In the genomic region with DNA sequence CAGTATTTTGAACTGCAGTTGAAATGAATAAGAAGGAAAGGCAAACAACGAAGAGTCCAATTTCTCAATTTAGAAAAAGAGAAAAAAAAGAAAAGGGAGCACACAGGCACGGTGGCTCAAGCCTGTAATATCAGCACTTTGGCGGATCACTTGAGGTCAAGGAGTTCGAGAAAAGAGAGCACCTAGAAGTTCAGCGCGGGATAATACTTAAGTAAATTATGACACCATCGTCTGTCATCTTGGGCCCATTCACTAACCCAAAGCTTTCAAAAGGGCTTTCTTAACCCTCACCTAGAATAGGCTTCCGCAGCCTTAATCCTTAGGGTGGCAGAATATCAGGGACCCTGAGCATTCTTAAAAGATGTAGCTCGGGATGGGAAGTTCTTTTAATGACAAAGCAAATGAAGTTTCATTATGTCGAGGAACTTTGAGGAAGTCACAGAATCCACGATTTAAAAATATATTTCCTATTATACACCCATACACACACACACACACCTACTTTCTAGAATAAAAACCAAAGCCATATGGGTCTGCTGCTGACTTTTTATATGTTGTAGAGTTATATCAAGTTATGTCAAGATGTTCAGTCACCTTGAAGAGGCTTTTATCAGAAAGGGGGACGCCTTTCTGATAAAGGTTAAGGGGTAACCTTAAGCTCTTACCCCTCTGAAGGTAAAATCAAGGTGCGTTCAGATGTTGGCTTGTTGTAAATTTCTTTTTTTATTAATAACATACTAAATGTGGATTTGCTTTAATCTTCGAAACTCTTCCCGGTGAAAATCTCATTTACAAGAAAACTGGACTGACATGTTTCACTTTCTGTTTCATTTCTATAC, we compare ENCODE assay signal across 1 cellular context.
TF ChIP-seq lines count a peak whose summit lies in the region.

No MANE protein-coding gene starts in this region.

TF ChIP-seq in GM12878, 131 proteins besides CTCF, POLR2A, EP300 and RAD21:
- TF ChIP-seq, protein P1, sequence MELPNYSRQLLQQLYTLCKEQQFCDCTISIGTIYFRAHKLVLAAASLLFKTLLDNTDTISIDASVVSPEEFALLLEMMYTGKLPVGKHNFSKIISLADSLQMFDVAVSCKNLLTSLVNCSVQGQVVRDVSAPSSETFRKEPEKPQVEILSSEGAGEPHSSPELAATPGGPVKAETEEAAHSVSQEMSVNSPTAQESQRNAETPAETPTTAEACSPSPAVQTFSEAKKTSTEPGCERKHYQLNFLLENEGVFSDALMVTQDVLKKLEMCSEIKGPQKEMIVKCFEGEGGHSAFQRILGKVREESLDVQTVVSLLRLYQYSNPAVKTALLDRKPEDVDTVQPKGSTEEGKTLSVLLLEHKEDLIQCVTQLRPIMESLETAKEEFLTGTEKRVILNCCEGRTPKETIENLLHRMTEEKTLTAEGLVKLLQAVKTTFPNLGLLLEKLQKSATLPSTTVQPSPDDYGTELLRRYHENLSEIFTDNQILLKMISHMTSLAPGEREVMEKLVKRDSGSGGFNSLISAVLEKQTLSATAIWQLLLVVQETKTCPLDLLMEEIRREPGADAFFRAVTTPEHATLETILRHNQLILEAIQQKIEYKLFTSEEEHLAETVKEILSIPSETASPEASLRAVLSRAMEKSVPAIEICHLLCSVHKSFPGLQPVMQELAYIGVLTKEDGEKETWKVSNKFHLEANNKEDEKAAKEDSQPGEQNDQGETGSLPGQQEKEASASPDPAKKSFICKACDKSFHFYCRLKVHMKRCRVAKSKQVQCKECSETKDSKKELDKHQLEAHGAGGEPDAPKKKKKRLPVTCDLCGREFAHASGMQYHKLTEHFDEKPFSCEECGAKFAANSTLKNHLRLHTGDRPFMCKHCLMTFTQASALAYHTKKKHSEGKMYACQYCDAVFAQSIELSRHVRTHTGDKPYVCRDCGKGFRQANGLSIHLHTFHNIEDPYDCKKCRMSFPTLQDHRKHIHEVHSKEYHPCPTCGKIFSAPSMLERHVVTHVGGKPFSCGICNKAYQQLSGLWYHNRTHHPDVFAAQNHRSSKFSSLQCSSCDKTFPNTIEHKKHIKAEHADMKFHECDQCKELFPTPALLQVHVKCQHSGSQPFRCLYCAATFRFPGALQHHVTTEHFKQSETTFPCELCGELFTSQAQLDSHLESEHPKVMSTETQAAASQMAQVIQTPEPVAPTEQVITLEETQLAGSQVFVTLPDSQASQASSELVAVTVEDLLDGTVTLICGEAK (IDR thresholded peaks at IDR 0.05; ENCODE audit: borderline replicate concordance) = peak; percentile 38; the same call in 1 of the 2 replicates
- no peak for TF ChIP-seq ZZZ3 (IDR thresholded peaks at IDR 0.05; ENCODE audit: control insufficient read depth, insufficient read length, low read depth)
- TF ChIP-seq, protein P2, sequence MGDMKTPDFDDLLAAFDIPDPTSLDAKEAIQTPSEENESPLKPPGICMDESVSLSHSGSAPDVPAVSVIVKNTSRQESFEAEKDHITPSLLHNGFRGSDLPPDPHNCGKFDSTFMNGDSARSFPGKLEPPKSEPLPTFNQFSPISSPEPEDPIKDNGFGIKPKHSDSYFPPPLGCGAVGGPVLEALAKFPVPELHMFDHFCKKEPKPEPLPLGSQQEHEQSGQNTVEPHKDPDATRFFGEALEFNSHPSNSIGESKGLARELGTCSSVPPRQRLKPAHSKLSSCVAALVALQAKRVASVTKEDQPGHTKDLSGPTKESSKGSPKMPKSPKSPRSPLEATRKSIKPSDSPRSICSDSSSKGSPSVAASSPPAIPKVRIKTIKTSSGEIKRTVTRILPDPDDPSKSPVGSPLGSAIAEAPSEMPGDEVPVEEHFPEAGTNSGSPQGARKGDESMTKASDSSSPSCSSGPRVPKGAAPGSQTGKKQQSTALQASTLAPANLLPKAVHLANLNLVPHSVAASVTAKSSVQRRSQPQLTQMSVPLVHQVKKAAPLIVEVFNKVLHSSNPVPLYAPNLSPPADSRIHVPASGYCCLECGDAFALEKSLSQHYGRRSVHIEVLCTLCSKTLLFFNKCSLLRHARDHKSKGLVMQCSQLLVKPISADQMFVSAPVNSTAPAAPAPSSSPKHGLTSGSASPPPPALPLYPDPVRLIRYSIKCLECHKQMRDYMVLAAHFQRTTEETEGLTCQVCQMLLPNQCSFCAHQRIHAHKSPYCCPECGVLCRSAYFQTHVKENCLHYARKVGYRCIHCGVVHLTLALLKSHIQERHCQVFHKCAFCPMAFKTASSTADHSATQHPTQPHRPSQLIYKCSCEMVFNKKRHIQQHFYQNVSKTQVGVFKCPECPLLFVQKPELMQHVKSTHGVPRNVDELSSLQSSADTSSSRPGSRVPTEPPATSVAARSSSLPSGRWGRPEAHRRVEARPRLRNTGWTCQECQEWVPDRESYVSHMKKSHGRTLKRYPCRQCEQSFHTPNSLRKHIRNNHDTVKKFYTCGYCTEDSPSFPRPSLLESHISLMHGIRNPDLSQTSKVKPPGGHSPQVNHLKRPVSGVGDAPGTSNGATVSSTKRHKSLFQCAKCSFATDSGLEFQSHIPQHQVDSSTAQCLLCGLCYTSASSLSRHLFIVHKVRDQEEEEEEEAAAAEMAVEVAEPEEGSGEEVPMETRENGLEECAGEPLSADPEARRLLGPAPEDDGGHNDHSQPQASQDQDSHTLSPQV (IDR thresholded peaks at IDR 0.05) = 0 out of 2 replicates have a peak, but pooled peaks have one; percentile 13
- 0 out of 2 replicates have a peak, but pooled peaks have one; percentile 13 for TF ChIP-seq PKNOX1 (IDR thresholded peaks at IDR 0.05)
- TF ChIP-seq CREM (IDR thresholded peaks at IDR 0.05; ENCODE audit: low read depth) = 0 out of 2 replicates have a peak, but pooled peaks have one; percentile 11
- TF ChIP-seq SMAD5 (IDR thresholded peaks at IDR 0.05; ENCODE audit: low read depth) = no peak
- TF ChIP-seq MLLT1 (IDR thresholded peaks at IDR 0.05) = peak; percentile 68; the same call in 1 of the 2 replicates
- 0 out of 2 replicates have a peak, but pooled peaks have one; percentile 1 for TF ChIP-seq ATF2 (IDR thresholded peaks at IDR 0.05; ENCODE audit: low read length)
- TF ChIP-seq, protein P3, sequence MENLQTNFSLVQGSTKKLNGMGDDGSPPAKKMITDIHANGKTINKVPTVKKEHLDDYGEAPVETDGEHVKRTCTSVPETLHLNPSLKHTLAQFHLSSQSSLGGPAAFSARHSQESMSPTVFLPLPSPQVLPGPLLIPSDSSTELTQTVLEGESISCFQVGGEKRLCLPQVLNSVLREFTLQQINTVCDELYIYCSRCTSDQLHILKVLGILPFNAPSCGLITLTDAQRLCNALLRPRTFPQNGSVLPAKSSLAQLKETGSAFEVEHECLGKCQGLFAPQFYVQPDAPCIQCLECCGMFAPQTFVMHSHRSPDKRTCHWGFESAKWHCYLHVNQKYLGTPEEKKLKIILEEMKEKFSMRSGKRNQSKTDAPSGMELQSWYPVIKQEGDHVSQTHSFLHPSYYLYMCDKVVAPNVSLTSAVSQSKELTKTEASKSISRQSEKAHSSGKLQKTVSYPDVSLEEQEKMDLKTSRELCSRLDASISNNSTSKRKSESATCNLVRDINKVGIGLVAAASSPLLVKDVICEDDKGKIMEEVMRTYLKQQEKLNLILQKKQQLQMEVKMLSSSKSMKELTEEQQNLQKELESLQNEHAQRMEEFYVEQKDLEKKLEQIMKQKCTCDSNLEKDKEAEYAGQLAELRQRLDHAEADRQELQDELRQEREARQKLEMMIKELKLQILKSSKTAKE (IDR thresholded peaks at IDR 0.05; ENCODE audit: low read depth, poor library complexity, severe bottlenecking) = peak; percentile 13
- no peak for TF ChIP-seq MYC (IDR thresholded peaks at IDR 0.05; ENCODE audit: insufficient read depth, insufficient read length, insufficient replicate concordance, low read length, severe bottlenecking)
- no peak for TF ChIP-seq RAD51 (IDR thresholded peaks at IDR 0.05)
TF ChIP-seq in GM12878: peak in this region for 7.
